Comparison of ENCODE assay signal across 1 cellular context in the genomic region with DNA sequence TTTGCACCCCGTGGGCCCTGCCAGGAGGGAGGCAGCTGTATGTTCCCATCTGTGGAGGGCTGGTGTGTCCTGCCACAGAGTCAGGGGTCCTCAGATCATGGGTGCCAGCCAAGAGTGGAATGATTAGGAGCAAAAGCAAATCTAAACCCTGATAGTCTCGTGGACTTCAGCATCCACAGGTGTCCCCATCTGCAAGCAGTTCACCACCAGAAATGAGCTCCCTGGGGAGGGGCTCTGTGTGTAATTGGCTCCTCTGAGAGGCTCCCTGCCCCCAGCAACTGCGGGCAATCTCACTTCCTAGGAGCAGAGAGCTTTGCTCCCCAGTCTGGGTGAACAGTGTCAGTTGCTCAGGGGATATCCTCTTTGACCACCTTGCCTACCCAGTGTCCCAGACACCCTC.
TF ChIP-seq lines count a peak whose summit lies in the region.

No MANE protein-coding gene starts in this region.

TF ChIP-seq in IMR-90, 13 proteins besides CTCF, POLR2A, EP300 and RAD21 (continued from another document):
- TF ChIP-seq, protein P1, sequence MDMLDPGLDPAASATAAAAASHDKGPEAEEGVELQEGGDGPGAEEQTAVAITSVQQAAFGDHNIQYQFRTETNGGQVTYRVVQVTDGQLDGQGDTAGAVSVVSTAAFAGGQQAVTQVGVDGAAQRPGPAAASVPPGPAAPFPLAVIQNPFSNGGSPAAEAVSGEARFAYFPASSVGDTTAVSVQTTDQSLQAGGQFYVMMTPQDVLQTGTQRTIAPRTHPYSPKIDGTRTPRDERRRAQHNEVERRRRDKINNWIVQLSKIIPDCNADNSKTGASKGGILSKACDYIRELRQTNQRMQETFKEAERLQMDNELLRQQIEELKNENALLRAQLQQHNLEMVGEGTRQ (IDR thresholded peaks at IDR 0.05; ENCODE audit: low read depth, low read length) = no peak
